In the genomic region with DNA sequence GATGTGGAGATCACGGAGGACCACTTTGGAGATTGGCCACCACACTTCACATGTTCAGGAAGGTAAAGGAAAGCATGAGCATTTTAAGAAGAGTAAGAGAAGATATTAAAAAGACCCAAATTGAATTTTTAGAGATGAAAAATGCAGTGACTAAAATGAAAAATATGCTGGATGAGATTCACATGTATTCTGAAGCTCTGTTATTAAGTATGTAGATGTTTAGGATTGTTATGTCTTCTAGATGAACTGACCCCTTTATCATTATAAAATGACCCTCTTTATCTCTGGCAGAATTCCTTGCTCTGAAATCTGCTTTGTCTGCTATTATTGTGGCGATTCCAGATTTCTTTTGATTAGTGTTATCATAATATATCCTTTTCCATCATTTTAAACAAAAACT, we compare ENCODE assay signal across 15 cellular contexts. TPM values are rescaled to one million over a fixed set of nuclear protein-coding genes. Genes with fewer than 3 reads are reported as not detected.
DNase-seq lines count a peak whose midpoint lies in the region; TF ChIP-seq lines count a peak whose summit lies in the region.
"Had no signal": no experiment of that assay in that cellular context is flagged by ENCODE, and none has a peak within 500 bp of the region (broad histone marks: within the 10 kb centered on the region; RNA-seq: fewer than 3 reads in every experiment).

No MANE protein-coding gene starts in this region.

- peak overlapping the region; percentile 36 for H3K27ac ChIP-seq in ACC112 (ENCODE audit: low read depth, low read length)
- peak overlapping the region; percentile 4; the same call in 1 of the 2 replicates for H3K27ac ChIP-seq in SJSA1
- H3K27ac ChIP-seq in brain microvascular endothelial cell = peak overlapping the region; percentile 83
- peak overlapping the region; percentile 60 for H3K27ac ChIP-seq in neural cell (ENCODE audit: low read length)
- H3K27ac ChIP-seq: 22Rv1, BLaER1, HL-60 had no signal

- no peak for TF ChIP-seq RAD21 in neural cell (conservative IDR thresholded peaks at IDR 0.05)

- H3K36me3 ChIP-seq in ACC112 (ENCODE audit: insufficient read depth, low read length) (no peaks in the 10 kb centered on the region), SJSA1 (no peaks in the 10 kb centered on the region), brain microvascular endothelial cell (replicated peaks) (no peaks in the 10 kb centered on the region), neural cell (ENCODE audit: insufficient read depth, low read length) (no peaks in the 10 kb centered on the region)
- H3K36me3 ChIP-seq: BLaER1 had no signal

- H3K79me2 ChIP-seq in ACC112 (ENCODE audit: control insufficient read depth, insufficient read depth, low read length, unreplicated experiment) (no peaks in the 10 kb centered on the region), neural cell (replicated peaks; ENCODE audit: insufficient read depth, low read length) (no peaks in the 10 kb centered on the region)

- H3K4me3 ChIP-seq in ACC112 (ENCODE audit: low read depth, low read length) (peak overlapping the region; percentile 18; the same call in 1 of the 2 replicates), SJSA1 (no peak overlapping the region), brain microvascular endothelial cell (ENCODE audit: low read depth, low read length) (no peak overlapping the region), neural cell (ENCODE audit: low read length) (no peak overlapping the region)
- H3K4me3 ChIP-seq: BLaER1 had no signal

- H2AFZ ChIP-seq in ACC112 (ENCODE audit: low read length, unreplicated experiment) (peak overlapping the region; percentile 76), neural cell (ENCODE audit: low read depth, low read length) (no peak overlapping the region)

- H3K27me3 ChIP-seq in ACC112 (ENCODE audit: insufficient read depth, low read length) (no peaks in the 10 kb centered on the region), SJSA1 (replicated peaks) (no peaks in the 10 kb centered on the region), brain microvascular endothelial cell (replicated peaks) (no peaks in the 10 kb centered on the region), neural cell (ENCODE audit: insufficient read depth, low read depth, low read length) (no peaks in the 10 kb centered on the region)
- H3K27me3 ChIP-seq: BLaER1 had no signal

- H4K20me1 ChIP-seq in neural cell (ENCODE audit: insufficient read depth) = no peaks in the 10 kb centered on the region
- H4K20me1 ChIP-seq: BLaER1 had no signal

- no peak for TF ChIP-seq EP300 in neural cell (conservative IDR thresholded peaks at IDR 0.05; ENCODE audit: poor library complexity, severe bottlenecking)

- H3F3A ChIP-seq in neural cell (ENCODE audit: insufficient read depth, low read length, poor library complexity, severe bottlenecking) = no peaks in the 10 kb centered on the region

- H3K9me3 ChIP-seq in SJSA1 (replicated peaks) = no peaks in the 10 kb centered on the region
- no peaks in the 10 kb centered on the region for H3K9me3 ChIP-seq in neural cell (ENCODE audit: low read length)
- H3K9me3 ChIP-seq: BLaER1 had no signal

- no peaks in the 10 kb centered on the region for H3K9me2 ChIP-seq in neural cell (ENCODE audit: insufficient read depth, low read length)

- H3K4me1 ChIP-seq in ACC112 (ENCODE audit: control insufficient read depth, insufficient read depth, low read length, unreplicated experiment) = peaks cover 16% of the 10 kb centered on the region
- peaks cover 13% of the 10 kb centered on the region for H3K4me1 ChIP-seq in SJSA1 (replicated peaks)
- H3K4me1 ChIP-seq: BLaER1 had no signal

- no peak for DNase-seq in SJSA1 (ENCODE audit: low read depth in 1 of 2, low spot score in 2 of 2)
- no peak for DNase-seq in brain microvascular endothelial cell
- no peak for DNase-seq in NCI-H146 (lab: John Stamatoyannopoulos, UW)
- no peak for DNase-seq in nucleus accumbens (lab: John Stamatoyannopoulos, UW)
- no peak for DNase-seq in anterior cingulate cortex (lab: John Stamatoyannopoulos, UW)
- DNase-seq in RPMI8226 = no peak
- DNase-seq: DND-41, NCI-H187 treated with DMSO at 0.1 percent for 48 hours, NCI-H446 treated with DMSO at 0.1 percent for 48 hours, OCI-M1 had no signal

- H3K9ac ChIP-seq in neural cell (ENCODE audit: low read length) = peak overlapping the region; percentile 21
- H3K9ac ChIP-seq: BLaER1 had no signal

- no peak for TF ChIP-seq CTCF in brain microvascular endothelial cell (IDR thresholded peaks at IDR 0.05; ENCODE audit: low read depth, low read length, missing control alignments)
- no peak for TF ChIP-seq CTCF in neural cell (IDR thresholded peaks at IDR 0.05; ENCODE audit: poor library complexity, severe bottlenecking)

- in situ Hi-C loops in brain microvascular endothelial cell (cut with HindIII; ENCODE audit: low pct_ligation_motif_present, low sequenced_read_pairs) = no loop called here

- peak overlapping the region; percentile 1 for H3K4me2 ChIP-seq in neural cell (ENCODE audit: low read length)
- H3K4me2 ChIP-seq: BLaER1 had no signal

TF ChIP-seq in neural cell, 6 proteins besides CTCF, POLR2A, EP300 and RAD21:
- TF ChIP-seq REST (IDR thresholded peaks at IDR 0.05; ENCODE audit: borderline replicate concordance) (no peak), MXI1 (conservative IDR thresholded peaks at IDR 0.05; ENCODE audit: poor library complexity, severe bottlenecking) (no peak), POLR2AphosphoS5 (IDR thresholded peaks at IDR 0.05) (no peak), EZH2 (IDR thresholded peaks at IDR 0.05; ENCODE audit: borderline replicate concordance, insufficient read depth, low read length, poor library complexity, severe bottlenecking) (no peak), TAF1 (IDR thresholded peaks at IDR 0.05; ENCODE audit: low read depth) (no peak), SMC3 (conservative IDR thresholded peaks at IDR 0.05; ENCODE audit: poor library complexity) (no peak)

RNA-seq across cellular contexts. Expression of gene DYNC2LI1, which starts 36.0 kb away (rescaled TPM):
- 12.7 and 15.7 TPM in 2 replicates for total RNA-seq in SJSA1 (2014; rRNA removed; shearing (Covaris generic))
- polyA plus RNA-seq in neural cell = 65.5 and 80.6 TPM in 2 replicates
- 43.3 and 45.0 TPM in 2 replicates for polyA minus RNA-seq in neural cell

Comparison
In these comparisons a context has a peak if more than half of its experiments do, and no peak if none do; other contexts are left out.
1. H3K27ac ChIP-seq: peak in every context shown above with its lines; median percentile 83 in brain microvascular endothelial cell; 60 in neural cell; 36 in ACC112; 4 in SJSA1.